Comparison of ENCODE assay signal across 12 cellular contexts in the genomic region with DNA sequence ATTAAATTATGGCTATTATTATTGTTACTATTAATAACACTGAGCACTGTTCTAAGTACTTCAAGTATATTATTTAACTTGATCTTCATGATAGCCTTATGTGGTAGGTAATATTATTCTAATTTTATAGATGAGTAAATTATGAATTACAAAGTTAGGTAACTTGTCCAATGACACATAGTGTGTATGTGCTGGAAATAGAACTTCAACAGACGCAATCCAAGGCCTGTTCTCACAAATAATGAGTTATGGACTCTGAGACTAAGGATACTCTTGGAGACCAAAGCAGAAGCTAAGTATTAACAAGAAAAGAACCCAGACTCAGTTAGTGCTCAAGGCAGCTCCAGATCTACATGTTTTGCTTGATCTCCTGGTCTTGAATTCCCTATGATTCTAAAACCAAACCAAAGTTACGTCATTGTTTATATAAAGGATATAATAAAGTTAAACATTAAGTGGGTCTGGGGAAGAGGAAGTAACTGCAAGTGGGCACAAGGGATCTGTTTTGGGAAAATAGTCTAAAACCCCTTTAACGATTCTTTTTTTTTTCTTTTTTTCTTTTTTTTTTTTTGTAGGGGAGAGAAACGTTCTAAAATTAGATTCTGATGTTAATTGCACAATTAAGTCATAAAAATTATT.
"Had no signal": no experiment of that assay in that cellular context is flagged by ENCODE, and none has a peak within 500 bp of the region (broad histone marks: within the 10 kb centered on the region; RNA-seq: fewer than 3 reads in every experiment).

No MANE protein-coding gene starts in this region.

- H3K27ac ChIP-seq: heart right ventricle, pancreas, transverse colon, VCaP had no signal

- H3K9me3 ChIP-seq: heart right ventricle, transverse colon had no signal

- H3K4me3 ChIP-seq: heart right ventricle, pancreas, transverse colon had no signal

- DNase-seq: activated CD4-positive, CD25-positive, alpha-beta regulatory T cell treated with anti-CD3 and anti-CD28 coated beads, Interleukin-2, amount 50 U/mL, for 72 hours; activated CD8-positive, alpha-beta memory T cell treated with anti-CD3 and anti-CD28 coated beads, Interleukin-2, amount 50 U/mL, for 4 hours; activated T-cell treated with anti-CD3 and anti-CD28 coated beads, Interleukin-2, amount 50 U/mL, for 24 hours; central memory CD4-positive, alpha-beta T cell; endodermal cell; heart right ventricle; nephron progenitor cell; pancreas; stimulated activated naive B cell treated with anti-CD40 and anti-IgM and Interleukin-4, amounts not matched to agents 10 μg/mL and 1 μg/mL and 100 μg/mL, for 72 hours; T-cell; transverse colon had no signal

- H3K36me3 ChIP-seq: heart right ventricle, pancreas, transverse colon had no signal

- H3K27me3 ChIP-seq: heart right ventricle, pancreas, transverse colon had no signal
